12 cellular contexts compared by ENCODE assay signal in genomic region chr4:113548303-113548702, GRCh38.
DNase-seq lines count a peak whose midpoint lies in the region; ATAC-seq and TF ChIP-seq lines count a peak whose summit lies in the region.
"Had no signal": no experiment of that assay in that cellular context is flagged by ENCODE, and none has a peak within 500 bp of the region (broad histone marks: within the 10 kb centered on the region; RNA-seq: fewer than 3 reads in every experiment).

No MANE protein-coding gene starts in this region.

- H3K27ac Mint-ChIP-seq in stimulated activated naive CD8-positive, alpha-beta T cell treated with anti-CD3 and anti-CD28 coated beads, Interleukin-15, Interleukin-2, amounts not matched to agents 100 ng/mL and 50 ng/mL, for 24 hours, result peak overlapping the region; percentile 83
- H3K27ac Mint-ChIP-seq in stimulated activated naive CD8-positive, alpha-beta T cell treated with anti-CD3 and anti-CD28 coated beads, Interleukin-15, amount 100 ng/mL, for 72 hours, result no peak overlapping the region

- no peak overlapping the region for H2AFZ ChIP-seq in mesenchymal stem cell (ENCODE audit: low read depth, low read length)

- no peak for TF ChIP-seq CTCF in vagina (IDR thresholded peaks at IDR 0.05)

- intact Hi-C loops in vagina (cut with DNase I), result loop anchor here (5.0 kb wide), 1 partner anchor 214 kb away; the partner anchor contains the start of gene CAMK2D

- peaks cover 27% of the 10 kb centered on the region for H3K4me1 Mint-ChIP-seq in stimulated activated naive CD8-positive, alpha-beta T cell treated with anti-CD3 and anti-CD28 coated beads, Interleukin-15, Interleukin-2, amounts not matched to agents 100 ng/mL and 50 ng/mL, for 24 hours (ENCODE audit: low read depth)
- H3K4me1 Mint-ChIP-seq in stimulated activated naive CD8-positive, alpha-beta T cell treated with anti-CD3 and anti-CD28 coated beads, Interleukin-15, amount 100 ng/mL, for 72 hours, result peaks cover 10% of the 10 kb centered on the region

- H3K36me3 Mint-ChIP-seq in stimulated activated naive CD8-positive, alpha-beta T cell treated with anti-CD3 and anti-CD28 coated beads, Interleukin-15, Interleukin-2, amounts not matched to agents 100 ng/mL and 50 ng/mL, for 24 hours (ENCODE audit: low read depth), result peaks cover 43% of the 10 kb centered on the region

- no peak overlapping the region for H2AK5ac ChIP-seq in mesenchymal stem cell (ENCODE audit: low read length, severe bottlenecking)

- peaks cover 9% of the 10 kb centered on the region for H3K79me1 ChIP-seq in mesenchymal stem cell (replicated peaks; ENCODE audit: low read length, poor library complexity, severe bottlenecking)

- H3K27me3 ChIP-seq in adipocyte (replicated peaks; ENCODE audit: control insufficient read depth, insufficient read depth, low read length) (no peaks in the 10 kb centered on the region), mesenchymal stem cell (ENCODE audit: control insufficient read depth in 1 of 2, insufficient read depth in 1 of 2, low read length in 2 of 2) (no peaks in the 10 kb centered on the region), vagina (no peaks in the 10 kb centered on the region)

- WGBS in mesenchymal stem cell, result 93% methylated on average over 1 of the region's 1 CpG

- H3K9me3 Mint-ChIP-seq in stimulated activated naive CD8-positive, alpha-beta T cell treated with anti-CD3 and anti-CD28 coated beads, Interleukin-15, Interleukin-2, amounts not matched to agents 100 ng/mL and 50 ng/mL, for 24 hours, result no peaks in the 10 kb centered on the region
- no peaks in the 10 kb centered on the region for H3K9me3 Mint-ChIP-seq in stimulated activated naive CD8-positive, alpha-beta T cell treated with anti-CD3 and anti-CD28 coated beads, Interleukin-15, amount 100 ng/mL, for 72 hours

- no peak overlapping the region for H2BK5ac ChIP-seq in mesenchymal stem cell (ENCODE audit: low read depth, low read length, poor library complexity, severe bottlenecking)

- H3K4me3 Mint-ChIP-seq in stimulated activated naive CD8-positive, alpha-beta T cell treated with anti-CD3 and anti-CD28 coated beads, Interleukin-15, Interleukin-2, amounts not matched to agents 100 ng/mL and 50 ng/mL, for 24 hours, result no peak overlapping the region
- H3K4me3 Mint-ChIP-seq in stimulated activated naive CD8-positive, alpha-beta T cell treated with anti-CD3 and anti-CD28 coated beads, Interleukin-15, amount 100 ng/mL, for 72 hours, result no peak overlapping the region

- no peak overlapping the region for H3K4ac ChIP-seq in mesenchymal stem cell (ENCODE audit: low read depth in 1 of 2, low read length in 2 of 2)

- DNase-seq in stimulated activated naive CD8-positive, alpha-beta T cell treated with anti-CD3 and anti-CD28 coated beads, Interleukin-15, amount 100 ng/mL, for 72 hours, result no peak
- no peak for DNase-seq in adipocyte (ENCODE audit: low read depth)
- DNase-seq in mesenchymal stem cell, result no peak
- no peak for DNase-seq in vagina (ENCODE audit: extremely low spot score in 2 of 2)
- DNase-seq in dedifferentiated amniotic fluid mesenchymal stem cell (ENCODE audit: extremely low spot score), result no peak
- no peak for DNase-seq in mucosa of gallbladder (ENCODE audit: low spot score)
- DNase-seq: activated gamma-delta T cell treated with Interleukin-2 at 50 U/mL for 16 hours, glutamatergic neuron, NCI-H2171 had no signal

- no peak overlapping the region for H3K4me3 ChIP-seq in adipocyte (ENCODE audit: low read length)
- no peak overlapping the region for H3K4me3 ChIP-seq in mesenchymal stem cell (ENCODE audit: insufficient read depth in 1 of 2, low read depth in 1 of 2, low read length in 2 of 2)
- H3K4me3 ChIP-seq in vagina, result no peak overlapping the region

- TF ChIP-seq POLR2A in vagina (IDR thresholded peaks at IDR 0.05), result no peak

- H3K18ac ChIP-seq in mesenchymal stem cell (ENCODE audit: low read depth in 1 of 2, low read length in 2 of 2), result peak overlapping the region in 1 of 2 experiments; percentile 21

- no peak overlapping the region for H4K91ac ChIP-seq in mesenchymal stem cell (ENCODE audit: low read length)

- no peaks in the 10 kb centered on the region for H3K9me3 ChIP-seq in adipocyte (ENCODE audit: control insufficient read depth, low read length)
- H3K9me3 ChIP-seq in mesenchymal stem cell (ENCODE audit: control insufficient read depth, low read length), result no peaks in the 10 kb centered on the region
- no peaks in the 10 kb centered on the region for H3K9me3 ChIP-seq in vagina
- H3K9me3 ChIP-seq: Caco-2 had no signal

- H3K4me1 ChIP-seq in adipocyte (ENCODE audit: control insufficient read depth, insufficient read depth, low read length) (peaks cover 24% of the 10 kb centered on the region), mesenchymal stem cell (ENCODE audit: control insufficient read depth, insufficient read depth, low read depth, low read length) (peaks cover 2% of the 10 kb centered on the region), vagina (peaks cover 12% of the 10 kb centered on the region)

- no peak overlapping the region for H3K4me2 ChIP-seq in mesenchymal stem cell (ENCODE audit: low read length, poor library complexity, severe bottlenecking)

- H3K14ac ChIP-seq in mesenchymal stem cell (ENCODE audit: low read length in 2 of 2), result no peak overlapping the region

- no peaks in the 10 kb centered on the region for H3K27me3 Mint-ChIP-seq in stimulated activated naive CD8-positive, alpha-beta T cell treated with anti-CD3 and anti-CD28 coated beads, Interleukin-15, Interleukin-2, amounts not matched to agents 100 ng/mL and 50 ng/mL, for 24 hours
- no peaks in the 10 kb centered on the region for H3K27me3 Mint-ChIP-seq in stimulated activated naive CD8-positive, alpha-beta T cell treated with anti-CD3 and anti-CD28 coated beads, Interleukin-15, amount 100 ng/mL, for 72 hours

- H3K36me3 ChIP-seq in adipocyte (ENCODE audit: control insufficient read depth, insufficient read depth, low read length, severe bottlenecking), result peaks cover 61% of the 10 kb centered on the region
- peaks cover 3 to 77% of the 10 kb centered on the region in 2 experiments for H3K36me3 ChIP-seq in mesenchymal stem cell (ENCODE audit: control insufficient read depth in 1 of 2, insufficient read depth in 2 of 2, low read depth in 1 of 2, low read length in 2 of 2)
- no peaks in the 10 kb centered on the region for H3K36me3 ChIP-seq in vagina

- H3K27ac ChIP-seq in mesenchymal stem cell (ENCODE audit: low read length, poor library complexity, severe bottlenecking), result no peak overlapping the region
- peak overlapping the region; percentile 60 for H3K27ac ChIP-seq in vagina

- no peak for ATAC-seq in stimulated activated naive CD8-positive, alpha-beta T cell treated with anti-CD3 and anti-CD28 coated beads, Interleukin-15, amount 100 ng/mL, for 72 hours
- no peak for ATAC-seq in GM18517 (IDR thresholded peaks at IDR 0.05; ENCODE audit: unreplicated experiment)

- H3K9ac ChIP-seq in adipocyte (ENCODE audit: low read length) (peak overlapping the region; percentile 24), mesenchymal stem cell (ENCODE audit: low read length) (peak overlapping the region; percentile 0)

- no peak overlapping the region for H2BK15ac ChIP-seq in mesenchymal stem cell (ENCODE audit: low read depth, poor library complexity, severe bottlenecking)

- H3K23ac ChIP-seq in mesenchymal stem cell (ENCODE audit: low read length in 2 of 2), result no peak overlapping the region

- no peak overlapping the region for H4K8ac ChIP-seq in mesenchymal stem cell (ENCODE audit: low read length)

- no peak overlapping the region for H2BK12ac ChIP-seq in mesenchymal stem cell (ENCODE audit: low read length in 2 of 2)

- no peak overlapping the region for H2BK120ac ChIP-seq in mesenchymal stem cell (ENCODE audit: low read depth, low read length)
